ENCODE assay signal across 8 cellular contexts in genomic region chr20:53738039-53738944, GRCh38.
DNase-seq lines count a peak whose midpoint lies in the region; ATAC-seq, FAIRE-seq and TF ChIP-seq lines count a peak whose summit lies in the region.

No MANE protein-coding gene starts in this region.

- H3K4me1 Mint-ChIP-seq in activated CD4-positive, alpha-beta memory T cell treated with anti-CD3 and anti-CD28 coated beads for 36 hours (ENCODE audit: low read depth): peaks cover 38% of the 10 kb centered on the region

- H3K9ac ChIP-seq in fibroblast of lung (ENCODE audit: insufficient read depth, low read length): peak overlapping the region; percentile 13

- no peak overlapping the region for H3K4me3 Mint-ChIP-seq in activated CD4-positive, alpha-beta memory T cell treated with anti-CD3 and anti-CD28 coated beads for 36 hours

- no peaks in the 10 kb centered on the region for H3K27me3 Mint-ChIP-seq in activated CD4-positive, alpha-beta memory T cell treated with anti-CD3 and anti-CD28 coated beads for 36 hours

- no peaks in the 10 kb centered on the region for H3K9me3 Mint-ChIP-seq in activated CD4-positive, alpha-beta memory T cell treated with anti-CD3 and anti-CD28 coated beads for 36 hours

- no peak for TF ChIP-seq CTCF in fibroblast of lung (conservative IDR thresholded peaks at IDR 0.05 in 1 of 2, IDR thresholded peaks at IDR 0.05 in 1 of 2; ENCODE audit: low read depth in 1 of 2, low read length in 2 of 2)

- ATAC-seq in HG03460 (IDR thresholded peaks at IDR 0.05; ENCODE audit: unreplicated experiment): no peak

- in situ Hi-C loops in HAP-1 (cut with MboI; ENCODE audit: low sequenced_read_pairs): no loop called here

- CTCF ChIA-PET in activated CD4-positive, alpha-beta memory T cell treated with anti-CD3 and anti-CD28 coated beads for 36 hours (lab: Charles Lee): no interaction called here

- no peaks in the 10 kb centered on the region for H3K9me3 ChIP-seq in HAP-1
- no peaks in the 10 kb centered on the region for H3K9me3 ChIP-seq in fibroblast of lung (ENCODE audit: control insufficient read depth, insufficient read depth, low read depth, low read length)
- H3K9me3 ChIP-seq in neuron (ENCODE audit: low read length): no peaks in the 10 kb centered on the region

- H4K20me1 ChIP-seq in fibroblast of lung (ENCODE audit: control insufficient read depth, extremely low read depth, insufficient read depth, low read length): no peaks in the 10 kb centered on the region

- H3K4me1 ChIP-seq in HAP-1 (peaks cover 61% of the 10 kb centered on the region), fibroblast of lung (ENCODE audit: control insufficient read depth, extremely low read depth, insufficient read depth, low read length) (peaks cover 22% of the 10 kb centered on the region), neuron (ENCODE audit: insufficient read depth, low read length) (peaks cover 62% of the 10 kb centered on the region)

- peak overlapping the region; percentile 73 for H3K27ac ChIP-seq in fibroblast of lung (ENCODE audit: insufficient read depth, low read length)

- no peaks in the 10 kb centered on the region for H3K79me2 ChIP-seq in fibroblast of lung (ENCODE audit: control insufficient read depth, insufficient read depth, low read length)

- POLR2A ChIA-PET in activated CD4-positive, alpha-beta memory T cell treated with anti-CD3 and anti-CD28 coated beads for 36 hours (lab: Charles Lee): interaction anchor here (0.5 to 1.6 kb wide), 3 partner anchors 9 to 114 kb away, joined by 3 to 4 read pairs (median 4); no protein-coding TSS in a partner anchor

- H3K27ac Mint-ChIP-seq in activated CD4-positive, alpha-beta memory T cell treated with anti-CD3 and anti-CD28 coated beads for 36 hours: no peak overlapping the region

- H3K4me3 ChIP-seq in HAP-1: 0 out of 2 replicates have a peak overlapping the region, but pooled peaks have one; percentile 0
- H3K4me3 ChIP-seq in fibroblast of lung (replicated peaks in 1 of 4; ENCODE audit: control extremely low read depth in 1 of 4, insufficient read depth in 1 of 4, low read depth in 3 of 4, low read length in 4 of 4): peak overlapping the region in 2 of 4 experiments; percentile 2 to 15
- peak overlapping the region; percentile 50 for H3K4me3 ChIP-seq in neuron (ENCODE audit: low read length)

- no peaks in the 10 kb centered on the region for H3K36me3 Mint-ChIP-seq in activated CD4-positive, alpha-beta memory T cell treated with anti-CD3 and anti-CD28 coated beads for 36 hours

- peak overlapping the region; percentile 87 for H3K4me2 ChIP-seq in fibroblast of lung (ENCODE audit: extremely low read depth, insufficient read depth, low read length)

- DNase-seq in HAP-1 (ENCODE audit: low spot score in 2 of 2) (peak; percentile 86 to 93), RCC 7860 (ENCODE audit: low spot score) (peak; percentile 83), fibroblast of lung (ENCODE audit: low read depth in 2 of 2) (peak; percentile 88 to 90), frontal cortex (ENCODE audit: low spot score in 2 of 2) (no peak)
- no peak for DNase-seq in activated CD4-positive, alpha-beta memory T cell treated with anti-CD3 and anti-CD28 coated beads for 36 hours

- H3K27me3 ChIP-seq in HAP-1 (ENCODE audit: low read depth): no peaks in the 10 kb centered on the region
- no peaks in the 10 kb centered on the region for H3K27me3 ChIP-seq in fibroblast of lung (ENCODE audit: control insufficient read depth, insufficient read depth, low read length)
- no peaks in the 10 kb centered on the region for H3K27me3 ChIP-seq in neuron (ENCODE audit: insufficient read depth, low read length)

- FAIRE-seq in A204.1 (lab: Jason Lieb, UNC) (peak; percentile 98), RCC 7860 (lab: Jason Lieb, UNC) (peak; percentile 37), frontal cortex (lab: Jason Lieb, UNC) (no peak)

- H3K36me3 ChIP-seq in HAP-1 (replicated peaks) (no peaks in the 10 kb centered on the region), fibroblast of lung (ENCODE audit: control insufficient read depth, insufficient read depth, low read length) (no peaks in the 10 kb centered on the region), neuron (ENCODE audit: insufficient read depth, low read length) (no peaks in the 10 kb centered on the region)

- intact Hi-C loops in activated CD4-positive, alpha-beta memory T cell treated with anti-CD3 and anti-CD28 coated beads for 36 hours (cut with micrococcal nuclease): no loop called here

- peak overlapping the region; percentile 79 for H2AFZ ChIP-seq in fibroblast of lung (ENCODE audit: low read length)
- peak overlapping the region; percentile 29 for H2AFZ ChIP-seq in neuron (ENCODE audit: low read depth, low read length)

Comparison
In these comparisons a context has a peak if more than half of its experiments do, and no peak if none do; other contexts are left out.
1. DNase-seq: peak in HAP-1 (2 of 2), RCC 7860 (single experiment) and fibroblast of lung (2 of 2); none in activated CD4-positive, alpha-beta memory T cell treated with anti-CD3 and anti-CD28 coated beads for 36 hours (single experiment) and frontal cortex (0 of 2).